ENCODE assay signal across 21 cellular contexts in genomic region chr7:27078616-27079233, GRCh38. TPM values are rescaled to one million over a fixed set of nuclear protein-coding genes. Genes with fewer than 3 reads are reported as not detected.
"Had no signal": no experiment of that assay in that cellular context is flagged by ENCODE, and none has a peak within 500 bp of the region (broad histone marks: within the 10 kb centered on the region; RNA-seq: fewer than 3 reads in every experiment).

No MANE protein-coding gene starts in this region.

- H3K27ac ChIP-seq: coronary artery, neural progenitor cell, ovary, right atrium auricular region, sigmoid colon, skin epidermis, stomach, thoracic aorta, transverse colon had no signal

- H3K27me3 ChIP-seq: ovary, right atrium auricular region, sigmoid colon, transverse colon had no signal

- H3K9me3 ChIP-seq: sigmoid colon, thoracic aorta, transverse colon had no signal

- H3K9ac ChIP-seq: neural progenitor cell had no signal

- H3K4me1 ChIP-seq: right atrium auricular region, sigmoid colon, stomach had no signal

- H3K36me3 ChIP-seq: heart left ventricle, neural progenitor cell, ovary, right atrium auricular region, sigmoid colon, stomach, thoracic aorta, transverse colon had no signal

- H2AFZ ChIP-seq: neural progenitor cell had no signal

- H3K4me3 ChIP-seq: coronary artery, heart left ventricle, neural progenitor cell, ovary, right atrium auricular region, sigmoid colon, skin epidermis, stomach, thoracic aorta, transverse colon had no signal

- DNase-seq: effector CD4-positive, alpha-beta T cell; endodermal cell; heart left ventricle; hippocampal formation; naive thymus-derived CD8-positive, alpha-beta T cell; nucleus accumbens; ovary; sigmoid colon; stimulated activated CD4-positive, alpha-beta T cell treated with anti-CD3 and anti-CD28 coated beads, Interleukin-2, amount 100 ng/mL, for 24 hours; stimulated activated naive CD4-positive, alpha-beta T cell; stomach; substantia nigra; transverse colon had no signal

- H3K4me2 ChIP-seq: neural progenitor cell had no signal

- ATAC-seq: esophagus mucosa; heart left ventricle; naive thymus-derived CD8-positive, alpha-beta T cell had no signal

RNA-seq across cellular contexts. Expression of gene HOXA1, which starts 17.1 kb away (rescaled TPM):
- total RNA-seq: endodermal cell, frontal cortex had no signal

RNA-seq across cellular contexts. Expression of gene HOXA2, which starts 23.8 kb away (rescaled TPM):
- total RNA-seq: endodermal cell; frontal cortex; naive thymus-derived CD8-positive, alpha-beta T cell had no signal
- polyA plus RNA-seq: naive thymus-derived CD8-positive, alpha-beta T cell had no signal

RNA-seq across cellular contexts. Expression of gene HOXA4, which starts 51.8 kb away (rescaled TPM):
- total RNA-seq: endodermal cell, frontal cortex, mononuclear cell had no signal
